In the genomic region with DNA sequence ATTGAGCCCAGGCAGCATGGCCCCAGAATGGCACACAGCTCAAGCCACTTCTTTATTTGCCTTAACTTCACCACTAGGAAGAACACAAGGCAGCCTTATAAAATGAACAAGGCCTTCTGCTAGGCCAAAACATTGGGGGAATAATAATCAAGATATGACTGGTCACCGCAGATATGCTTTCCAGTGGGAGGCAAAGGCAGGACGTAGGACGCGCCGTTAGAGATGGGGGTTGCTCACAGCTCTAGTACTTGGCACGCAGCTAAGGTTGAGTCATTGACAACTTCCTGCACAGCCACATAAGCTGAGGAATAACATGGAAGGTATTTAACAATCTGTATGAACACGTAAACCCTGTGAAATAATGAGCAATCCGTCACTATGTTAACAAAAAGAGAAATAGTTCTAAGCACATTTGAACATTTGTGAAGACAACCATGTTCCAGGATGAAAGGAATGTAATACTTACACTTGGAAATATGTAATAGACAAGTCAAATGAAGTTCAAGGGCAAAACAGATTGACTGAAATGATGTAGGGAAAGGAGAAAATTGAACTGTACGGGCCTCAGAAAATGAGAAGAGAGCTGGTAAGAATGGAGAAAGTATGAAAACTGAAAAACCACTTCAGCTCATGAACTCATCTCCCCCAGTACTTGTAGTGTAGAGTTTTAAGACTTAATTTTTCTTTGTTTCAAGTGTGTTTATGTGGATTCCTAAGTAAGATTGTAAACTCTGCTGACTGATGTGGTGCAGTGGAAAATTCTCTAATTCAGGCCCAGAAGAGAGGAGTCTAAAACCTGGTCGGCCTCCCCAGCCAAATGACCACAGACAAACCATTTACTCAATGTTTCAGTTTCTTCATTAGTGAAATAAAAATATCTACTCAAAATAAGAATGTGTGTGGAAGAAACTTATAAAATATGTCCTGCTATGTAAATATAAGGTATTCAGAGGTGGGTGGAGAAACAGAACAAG, we compare ENCODE assay signal across 10 cellular contexts. TPM values are rescaled to one million over a fixed set of nuclear protein-coding genes. Genes with fewer than 3 reads are reported as not detected.
DNase-seq lines count a peak whose midpoint lies in the region; ATAC-seq and TF ChIP-seq lines count a peak whose summit lies in the region.
"Had no signal": no experiment of that assay in that cellular context is flagged by ENCODE, and none has a peak within 500 bp of the region (broad histone marks: within the 10 kb centered on the region; RNA-seq: fewer than 3 reads in every experiment).

No MANE protein-coding gene starts in this region.

- DNase-seq in left cardiac atrium (peak; percentile 65), Right ventricle myocardium inferior (ENCODE audit: missing footprints) (no peak), fibroblast of the conjunctiva (ENCODE audit: low read depth) (peak; percentile 90), ureter (ENCODE audit: low spot score) (peak; percentile 49), superior temporal gyrus (ENCODE audit: extremely low spot score) (no peak)
- no peak for DNase-seq in naive thymus-derived CD8-positive, alpha-beta T cell
- DNase-seq: NCI-H1417 had no signal

- POLR2A ChIA-PET in naive thymus-derived CD8-positive, alpha-beta T cell (lab: Charles Lee) = no interaction called here

- intact Hi-C loops in left cardiac atrium (cut with DNase I) = no loop called here
- intact Hi-C loops in Right ventricle myocardium inferior (cut with DNase I) = no loop called here

- H3K4me1 Mint-ChIP-seq in naive thymus-derived CD8-positive, alpha-beta T cell = no peaks in the 10 kb centered on the region

- H3K27me3 Mint-ChIP-seq in naive thymus-derived CD8-positive, alpha-beta T cell = peaks cover 0 to 4% (median 2%) of the 10 kb centered on the region in 5 donors

- H3K27ac Mint-ChIP-seq in naive thymus-derived CD8-positive, alpha-beta T cell = no peak overlapping the region

- peak in 1 of 2 donors; percentile 99 for ATAC-seq in left cardiac atrium
- ATAC-seq in Right ventricle myocardium inferior = no peak
- peak; percentile 96 for ATAC-seq in SK-N-SH treated with all-trans-retinoic acid at 6 μM for 48 hours
- ATAC-seq in naive thymus-derived CD8-positive, alpha-beta T cell = no peak
- ATAC-seq in GM21447 (IDR thresholded peaks at IDR 0.05; ENCODE audit: unreplicated experiment) = no peak
- ATAC-seq: sciatic nerve had no signal

- H3K36me3 Mint-ChIP-seq in naive thymus-derived CD8-positive, alpha-beta T cell = no peaks in the 10 kb centered on the region

- H3K9me3 Mint-ChIP-seq in naive thymus-derived CD8-positive, alpha-beta T cell = no peaks in the 10 kb centered on the region

- no peak overlapping the region for H3K4me3 Mint-ChIP-seq in naive thymus-derived CD8-positive, alpha-beta T cell

TF ChIP-seq in SK-N-SH treated with all-trans-retinoic acid at 6 μM for 48 hours, 23 proteins besides CTCF, POLR2A, EP300 and RAD21:
- TF ChIP-seq ISL1 (CRISPR knock-in tag; IDR thresholded peaks at IDR 0.05) (peak; percentile 41), ARNTL (CRISPR knock-in tag; IDR thresholded peaks at IDR 0.05; ENCODE audit: borderline replicate concordance, low read depth) (no peak), GLIS3 (CRISPR knock-in tag; IDR thresholded peaks at IDR 0.05) (no peak), ZNF8 (CRISPR knock-in tag; IDR thresholded peaks at IDR 0.05) (no peak), CSDC2 (CRISPR knock-in tag; IDR thresholded peaks at IDR 0.05) (peak; percentile 88), ZFP3 (CRISPR knock-in tag; IDR thresholded peaks at IDR 0.05) (no peak; the same call in 1 of the 2 replicates), OSR1 (CRISPR knock-in tag; IDR thresholded peaks at IDR 0.05) (no peak), ZC3H10 (CRISPR knock-in tag; IDR thresholded peaks at IDR 0.05) (0 out of 2 replicates have a peak, but pooled peaks have one; percentile 7), SNAI2 (CRISPR knock-in tag; IDR thresholded peaks at IDR 0.05) (no peak), ZNF565 (CRISPR knock-in tag; conservative IDR thresholded peaks at IDR 0.05; ENCODE audit: low read depth) (no peak)
- TF ChIP-seq, protein P1, sequence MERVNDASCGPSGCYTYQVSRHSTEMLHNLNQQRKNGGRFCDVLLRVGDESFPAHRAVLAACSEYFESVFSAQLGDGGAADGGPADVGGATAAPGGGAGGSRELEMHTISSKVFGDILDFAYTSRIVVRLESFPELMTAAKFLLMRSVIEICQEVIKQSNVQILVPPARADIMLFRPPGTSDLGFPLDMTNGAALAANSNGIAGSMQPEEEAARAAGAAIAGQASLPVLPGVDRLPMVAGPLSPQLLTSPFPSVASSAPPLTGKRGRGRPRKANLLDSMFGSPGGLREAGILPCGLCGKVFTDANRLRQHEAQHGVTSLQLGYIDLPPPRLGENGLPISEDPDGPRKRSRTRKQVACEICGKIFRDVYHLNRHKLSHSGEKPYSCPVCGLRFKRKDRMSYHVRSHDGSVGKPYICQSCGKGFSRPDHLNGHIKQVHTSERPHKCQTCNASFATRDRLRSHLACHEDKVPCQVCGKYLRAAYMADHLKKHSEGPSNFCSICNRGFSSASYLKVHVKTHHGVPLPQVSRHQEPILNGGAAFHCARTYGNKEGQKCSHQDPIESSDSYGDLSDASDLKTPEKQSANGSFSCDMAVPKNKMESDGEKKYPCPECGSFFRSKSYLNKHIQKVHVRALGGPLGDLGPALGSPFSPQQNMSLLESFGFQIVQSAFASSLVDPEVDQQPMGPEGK (CRISPR knock-in tag; IDR thresholded peaks at IDR 0.05; ENCODE audit: borderline replicate concordance) = peak; percentile 45; the same call in 1 of the 2 replicates

RNA-seq across cellular contexts. Expression of a gene that starts 59.3 kb away (rescaled TPM):
- total RNA-seq in left cardiac atrium = 10 to 100 TPM; 34.3 to 43.6 TPM
- total RNA-seq in Right ventricle myocardium inferior = 47.0 TPM
- total RNA-seq in ureter = 33.5 TPM
- total RNA-seq in naive thymus-derived CD8-positive, alpha-beta T cell = 10 to 100 TPM; 80.0 to 84.6 TPM
- 10 to 100 TPM; 57.7 to 73.5 (median 70.1) TPM for polyA plus RNA-seq in naive thymus-derived CD8-positive, alpha-beta T cell

Comparison
In these comparisons a context has a peak if more than half of its experiments do, and no peak if none do; other contexts are left out.
1. DNase-seq: peak in left cardiac atrium (single experiment), fibroblast of the conjunctiva (single experiment) and ureter (single experiment); none in Right ventricle myocardium inferior (single experiment), superior temporal gyrus (single experiment) and naive thymus-derived CD8-positive, alpha-beta T cell (0 of 10).